9 cellular contexts compared by ENCODE assay signal in the genomic region with DNA sequence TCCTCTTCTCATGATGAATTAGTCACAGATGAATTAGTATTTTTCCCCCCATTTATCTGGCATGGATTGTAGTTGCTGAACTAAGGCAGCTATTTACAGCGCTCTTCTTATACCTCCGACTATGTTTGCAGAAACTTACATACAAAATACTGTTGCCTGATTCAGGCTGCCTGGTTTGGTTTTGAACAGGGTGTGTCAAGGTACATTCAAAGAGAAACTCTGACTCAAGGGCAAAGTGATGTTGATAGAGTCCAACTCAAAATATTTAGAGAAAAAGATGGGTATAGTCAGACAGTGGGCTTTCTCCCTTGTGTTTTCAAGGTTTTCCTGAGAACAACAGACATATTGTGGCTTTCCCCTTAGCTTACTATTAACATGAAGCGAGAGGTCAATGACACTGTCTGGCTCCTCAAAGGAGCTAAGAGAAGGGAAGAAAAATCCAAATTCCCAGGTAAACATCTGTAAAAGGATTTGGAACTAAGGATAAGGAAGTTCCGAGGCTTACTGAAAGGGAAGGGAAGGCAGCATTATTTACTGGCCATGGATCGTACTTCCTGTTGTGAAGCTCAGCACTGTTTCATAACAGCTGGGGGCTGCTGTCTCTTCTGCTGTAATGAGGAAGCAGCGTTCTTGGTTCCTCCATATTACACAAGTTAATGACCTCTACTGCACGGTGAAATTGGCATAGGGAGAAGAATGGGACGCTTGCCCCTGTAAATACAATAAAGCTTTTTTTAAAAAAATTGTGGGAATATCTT. TPM values are rescaled to one million over a fixed set of nuclear protein-coding genes. Genes with fewer than 3 reads are reported as not detected.
DNase-seq lines count a peak whose midpoint lies in the region; ATAC-seq and TF ChIP-seq lines count a peak whose summit lies in the region.
"Had no signal": no experiment of that assay in that cellular context is flagged by ENCODE, and none has a peak within 500 bp of the region (broad histone marks: within the 10 kb centered on the region; RNA-seq: fewer than 3 reads in every experiment).

No MANE protein-coding gene starts in this region.

- no peaks in the 10 kb centered on the region for H3K9me3 Mint-ChIP-seq in activated CD4-positive, alpha-beta T cell treated with anti-CD3 and anti-CD28 coated beads, Interleukin-2, amount 10 ng/mL, durations not matched to agents 24 days and 14 days

- DNase-seq in activated CD4-positive, alpha-beta T cell treated with anti-CD3 and anti-CD28 coated beads, Interleukin-2, amount 10 ng/mL, durations not matched to agents 24 days and 14 days: peak; percentile 69
- no peak for DNase-seq in activated CD4-positive, alpha-beta T cell treated with anti-CD3 and anti-CD28 coated beads, Interleukin-2, amount 50 U/mL, for 1 hour
- DNase-seq in spleen: no peak
- DNase-seq in aorta: no peak
- DNase-seq in AG08396 (ENCODE audit: low spot score): no peak

- 0 out of 2 replicates have a peak overlapping the region, but pooled peaks have one; percentile 75 for H2AFZ ChIP-seq in OCI-LY1 (ENCODE audit: low read length)

- no peaks in the 10 kb centered on the region for H3K27me3 ChIP-seq in OCI-LY1 (ENCODE audit: insufficient read depth, low read length)
- peaks cover 0 to 6% (median 0%) of the 10 kb centered on the region in 7 donors for H3K27me3 ChIP-seq in spleen (replicated peaks in 1 of 7)
- H3K27me3 ChIP-seq in aorta (ENCODE audit: control insufficient read depth in 1 of 2, insufficient read depth in 2 of 2, low read length in 1 of 2): no peaks in the 10 kb centered on the region

- H3K27me3 Mint-ChIP-seq in activated CD4-positive, alpha-beta T cell treated with anti-CD3 and anti-CD28 coated beads, Interleukin-2, amount 10 ng/mL, durations not matched to agents 24 days and 14 days: no peaks in the 10 kb centered on the region

- no peaks in the 10 kb centered on the region for H4K20me1 ChIP-seq in OCI-LY1 (ENCODE audit: insufficient read depth, low read length)

- peak overlapping the region; percentile 27 for H3K4me3 ChIP-seq in OCI-LY1 (ENCODE audit: low read depth, low read length, poor library complexity, severe bottlenecking)
- H3K4me3 ChIP-seq in spleen: peak overlapping the region in 1 of 8 donors; percentile 35
- H3K4me3 ChIP-seq in aorta (ENCODE audit: low read length in 2 of 2): no peak overlapping the region

- H3K36me3 ChIP-seq in OCI-LY1 (ENCODE audit: insufficient read depth, low read length) (no peaks in the 10 kb centered on the region), spleen (no peaks in the 10 kb centered on the region), aorta (ENCODE audit: control insufficient read depth in 1 of 2, insufficient read depth in 2 of 2, low read length in 1 of 2) (no peaks in the 10 kb centered on the region)

- intact Hi-C loops in activated CD4-positive, alpha-beta T cell treated with anti-CD3 and anti-CD28 coated beads, Interleukin-2, amount 10 ng/mL, durations not matched to agents 24 days and 14 days (cut with micrococcal nuclease): loop anchor here (1.0 to 2.0 kb wide), 5 partner anchors 8 to 63 kb away; no protein-coding TSS in a partner anchor
- intact Hi-C loops in spleen (cut with DNase I; ENCODE audit: low total_unique reads) (no loop called here), aorta (cut with DNase I) (no loop called here)

- H3K4me2 ChIP-seq in OCI-LY1 (ENCODE audit: low read length): peak overlapping the region; percentile 64

- TF ChIP-seq POLR2A in spleen (IDR thresholded peaks at IDR 0.05): no peak

- H3K27ac Mint-ChIP-seq in activated CD4-positive, alpha-beta T cell treated with anti-CD3 and anti-CD28 coated beads, Interleukin-2, amount 10 ng/mL, durations not matched to agents 24 days and 14 days: peak overlapping the region; percentile 89

- peak overlapping the region; percentile 51 for H3K4me3 Mint-ChIP-seq in activated CD4-positive, alpha-beta T cell treated with anti-CD3 and anti-CD28 coated beads, Interleukin-2, amount 10 ng/mL, durations not matched to agents 24 days and 14 days

- H3K9me2 ChIP-seq in OCI-LY1 (ENCODE audit: low read depth, low read length): no peaks in the 10 kb centered on the region

- H3K27ac ChIP-seq in OCI-LY1 (ENCODE audit: low read depth, low read length, poor library complexity, severe bottlenecking) (peak overlapping the region; percentile 86), spleen (peak overlapping the region; percentile 60 to 86 (median 76)), aorta (ENCODE audit: low read depth in 1 of 2, low read length in 2 of 2) (no peak overlapping the region)

- H3K4me1 Mint-ChIP-seq in activated CD4-positive, alpha-beta T cell treated with anti-CD3 and anti-CD28 coated beads, Interleukin-2, amount 10 ng/mL, durations not matched to agents 24 days and 14 days: peaks cover 49% of the 10 kb centered on the region

- H3K4me1 ChIP-seq in OCI-LY1 (ENCODE audit: insufficient read depth, low read length, severe bottlenecking) (peaks cover 41% of the 10 kb centered on the region), spleen (peaks cover 18 to 71% (median 45%) of the 10 kb centered on the region in 6 donors), aorta (ENCODE audit: control insufficient read depth in 1 of 2, insufficient read depth in 2 of 2, low read length in 2 of 2) (no peaks in the 10 kb centered on the region)

- WGBS in spleen, 5 donors: 17 to 35% (median 22%) methylated on average over 8 of the region's 8 CpGs
- WGBS in aorta, 2 donors: 66 to 68% methylated on average over 8 of the region's 8 CpGs

- no peaks in the 10 kb centered on the region for H3K36me3 Mint-ChIP-seq in activated CD4-positive, alpha-beta T cell treated with anti-CD3 and anti-CD28 coated beads, Interleukin-2, amount 10 ng/mL, durations not matched to agents 24 days and 14 days (ENCODE audit: low read depth)

- peak overlapping the region; percentile 56 for H3K9ac ChIP-seq in OCI-LY1 (ENCODE audit: low read length)

- TF ChIP-seq CTCF in OCI-LY1 (IDR thresholded peaks at IDR 0.05; ENCODE audit: low read length) (no peak), spleen (IDR thresholded peaks at IDR 0.05 in 8 of 11, conservative IDR thresholded peaks at IDR 0.05 in 3 of 11) (no peak)

- H3K79me2 ChIP-seq in OCI-LY1 (ENCODE audit: insufficient read depth, low read length): no peaks in the 10 kb centered on the region

- H3K9me3 ChIP-seq in OCI-LY1 (ENCODE audit: low read length): no peaks in the 10 kb centered on the region
- no peaks in the 10 kb centered on the region for H3K9me3 ChIP-seq in spleen
- H3K9me3 ChIP-seq in aorta (ENCODE audit: control insufficient read depth, low read length): no peaks in the 10 kb centered on the region

- ATAC-seq in HG02852 (IDR thresholded peaks at IDR 0.05; ENCODE audit: unreplicated experiment) (peak; percentile 92), esophagus mucosa (peak; percentile 48), aorta (ENCODE audit: low FRiP score) (no peak)

- no peaks in the 10 kb centered on the region for H3F3A ChIP-seq in OCI-LY1 (ENCODE audit: insufficient read depth, low read length)

RNA-seq across cellular contexts. Expression of a gene that starts 30.9 kb away (rescaled TPM):
- not detected in 2 replicates for total RNA-seq in activated CD4-positive, alpha-beta T cell treated with anti-CD3 and anti-CD28 coated beads, Interleukin-2, amount 10 ng/mL, durations not matched to agents 24 days and 14 days
- total RNA-seq in esophagus mucosa (not detected), spleen (10 to 100 TPM in 3 of 7 donors, under 1 TPM in 2, not detected in 2; 0.09 to 56.0 (median 12.3) TPM), aorta (not detected)
- polyA plus RNA-seq in spleen (10 to 100 TPM in 1 of 3 donors, under 1 TPM in 1, not detected in 1; 0.16 to 10.5 TPM), aorta (not detected)
- total RNA-seq: lung microvascular endothelial cell had no signal

RNA-seq across cellular contexts. Expression of a gene that starts 38.6 kb away (rescaled TPM):
- 5,263 and 5,311 TPM in 2 replicates for total RNA-seq in activated CD4-positive, alpha-beta T cell treated with anti-CD3 and anti-CD28 coated beads, Interleukin-2, amount 10 ng/mL, durations not matched to agents 24 days and 14 days
- total RNA-seq in esophagus mucosa (1,041 TPM), spleen (over 10,000 TPM in 3 of 7 donors, 1,000 to 10,000 TPM in 4; 6,343 to 12,135 (median 6,919) TPM), aorta (1,000 to 10,000 TPM; 2,762 to 3,390 TPM)
- polyA plus RNA-seq in spleen (over 10,000 TPM; 14,844 to 19,174 (median 17,521) TPM), aorta (over 10,000 TPM in 1 of 2 donors, 1,000 to 10,000 TPM in 1; 8,938 to 17,543 TPM)

Comparison
In these comparisons a context has a peak if more than half of its experiments do, and no peak if none do; other contexts are left out.
1. H3K27ac ChIP-seq: peak in OCI-LY1 (single experiment) and spleen (8 of 8); none in aorta (0 of 2).